ENCODE assay signal across 10 cellular contexts in genomic region chr2:72915076-72915906, GRCh38. TPM values are rescaled to one million over a fixed set of nuclear protein-coding genes. Genes with fewer than 3 reads are reported as not detected.
DNase-seq lines count a peak whose midpoint lies in the region; ATAC-seq and TF ChIP-seq lines count a peak whose summit lies in the region.
"Had no signal": no experiment of that assay in that cellular context is flagged by ENCODE, and none has a peak within 500 bp of the region (broad histone marks: within the 10 kb centered on the region; RNA-seq: fewer than 3 reads in every experiment).

No MANE protein-coding gene starts in this region.

- H3K27ac ChIP-seq in Panc1 (ENCODE audit: low read length) (no peak overlapping the region), hepatocyte (no peak overlapping the region), sigmoid colon (no peak overlapping the region)

- no peaks in the 10 kb centered on the region for H3K79me2 ChIP-seq in hepatocyte

- H3K9me2 ChIP-seq in hepatocyte (replicated peaks; ENCODE audit: insufficient read depth) = no peaks in the 10 kb centered on the region

- H3K27me3 ChIP-seq in Panc1 (ENCODE audit: control insufficient read depth, insufficient read depth, low read length) (peaks cover 50% of the 10 kb centered on the region), hepatocyte (peaks cover 96% of the 10 kb centered on the region), sigmoid colon (peaks cover 63 to 100% (median 91%) of the 10 kb centered on the region in 3 donors)

- H4K20me1 ChIP-seq in hepatocyte (ENCODE audit: insufficient read depth, poor library complexity, severe bottlenecking) = no peaks in the 10 kb centered on the region

- H3K9me3 ChIP-seq in Panc1 (ENCODE audit: control insufficient read depth, insufficient read depth, low read depth, low read length) (no peaks in the 10 kb centered on the region), hepatocyte (ENCODE audit: low read depth) (no peaks in the 10 kb centered on the region), sigmoid colon (no peaks in the 10 kb centered on the region)

- no peaks in the 10 kb centered on the region; the same call in 1 of the 2 replicates for H3K36me3 ChIP-seq in Panc1 (ENCODE audit: control insufficient read depth, insufficient read depth, low read length)
- no peaks in the 10 kb centered on the region for H3K36me3 ChIP-seq in hepatocyte (replicated peaks; ENCODE audit: insufficient read depth, low read depth)
- H3K36me3 ChIP-seq in sigmoid colon = no peaks in the 10 kb centered on the region

- POLR2A ChIA-PET in Panc1 (lab: Charles Lee) = no interaction called here

- no peak for TF ChIP-seq EP300 in sigmoid colon (IDR thresholded peaks at IDR 0.05)

- intact Hi-C loops in Panc1 (cut with micrococcal nuclease; ENCODE audit: unreplicated experiment) (no loop called here), sigmoid colon (cut with DNase I) (no loop called here)

- WGBS in hepatocyte (ENCODE audit: low lambda C conversion rate, missing lambda C conversion rate) = 3% methylated on average over 33 of the region's 33 CpGs
- 3 to 4% methylated on average over 33 of the region's 33 CpGs for WGBS in sigmoid colon, 2 donors

- DNase-seq in GM13977 (ENCODE audit: low spot score) (peak; percentile 39), Panc1 (ENCODE audit: low read depth, low spot score) (no peak), hepatocyte (ENCODE audit: low spot score) (peak; percentile 3), sigmoid colon (peak; percentile 50), NCI-H2171 (lab: John Stamatoyannopoulos, UW) (no peak), RKO (ENCODE audit: low spot score) (no peak)
- DNase-seq: activated CD4-positive, alpha-beta T cell treated with anti-CD3 and anti-CD28 coated beads for 4 hours had no signal

- TF ChIP-seq CTCF in GM13977 (IDR thresholded peaks at IDR 0.05; ENCODE audit: extremely low read depth, insufficient read depth, missing control alignments) (no peak), Panc1 (IDR thresholded peaks at IDR 0.05) (no peak), hepatocyte (IDR thresholded peaks at IDR 0.05; ENCODE audit: poor library complexity) (no peak), sigmoid colon (IDR thresholded peaks at IDR 0.05) (no peak)

- H3K4me3 ChIP-seq in Panc1 (ENCODE audit: low read depth in 2 of 2, low read length in 2 of 2) (peak overlapping the region; percentile 35 to 55), hepatocyte (peak overlapping the region; percentile 52), sigmoid colon (peak overlapping the region in 3 of 4 donors; percentile 28 to 44 (median 41))

- ATAC-seq in Panc1 (no peak), HG03139 (IDR thresholded peaks at IDR 0.05; ENCODE audit: unreplicated experiment) (no peak)

- no TSS peak for BruUV-seq in Panc1 (replicated peaks; lab: Mats Ljungman, UMichigan)

- H3K4me1 ChIP-seq in Panc1 (ENCODE audit: control insufficient read depth, insufficient read depth, low read length) (peaks cover 9% of the 10 kb centered on the region), hepatocyte (ENCODE audit: insufficient read depth) (peaks cover 31% of the 10 kb centered on the region), sigmoid colon (peaks cover 1 to 50% (median 43%) of the 10 kb centered on the region in 4 donors)

- CTCF ChIA-PET in Panc1 (lab: Charles Lee) = no interaction called here

- peak overlapping the region; percentile 91 for H3K4me2 ChIP-seq in hepatocyte

- peak overlapping the region; percentile 39 for H2AFZ ChIP-seq in hepatocyte

- in situ Hi-C loops in GM13977 (cut with MboI; ENCODE audit: low pct_unique_long_range_greater_than_20kb, low sequenced_read_pairs, unreplicated experiment) = no loop called here
- in situ Hi-C loops in Panc1 (cut with HindIII; ENCODE audit: low pct_unique_long_range_greater_than_20kb, low sequenced_read_pairs) = no loop called here

- TF ChIP-seq POLR2A in sigmoid colon (IDR thresholded peaks at IDR 0.05) = no peak

RNA-seq across cellular contexts. Expression of gene EMX1, which starts 2.0 kb away (rescaled TPM):
- total RNA-seq in Panc1 (2021; ENCODE audit: unreplicated experiment) (0.36 TPM), hepatocyte (0.12 and 1.2 TPM in 2 replicates), sigmoid colon (not detected)
- 0.52 TPM for polyA plus RNA-seq in Panc1 (2012; ENCODE audit: insufficient read length)
- polyA plus RNA-seq in hepatocyte (0.16 and 0.34 TPM in 2 replicates), sigmoid colon (1 to 10 TPM in 1 of 3 donors, under 1 TPM in 2; 0.60 to 1.4 (median 0.71) TPM)
- total RNA-seq: dermis blood vessel endothelial cell, mononuclear cell had no signal

RNA-seq across cellular contexts. Expression of gene SPR, which starts 28.1 kb away (rescaled TPM):
- total RNA-seq in Panc1 (2021; ENCODE audit: unreplicated experiment) (75.4 TPM), hepatocyte (44.8 and 48.3 TPM in 2 replicates), sigmoid colon (10 to 100 TPM; 31.0 to 51.8 (median 37.6) TPM)
- polyA plus RNA-seq in Panc1 (2012; ENCODE audit: insufficient read length) = 96.2 TPM
- polyA plus RNA-seq in hepatocyte (55.3 and 63.3 TPM in 2 replicates), sigmoid colon (10 to 100 TPM; 46.1 to 69.8 (median 58.9) TPM)

Comparison
In these comparisons a context has a peak if more than half of its experiments do, and no peak if none do; other contexts are left out.
1. DNase-seq: peak in GM13977 (single experiment), hepatocyte (single experiment) and sigmoid colon (single experiment); none in Panc1 (single experiment), NCI-H2171 (single experiment) and RKO (single experiment).
2. Peak in every context shown above with its lines, with median percentiles within 50 percentile points of each other: H3K4me3 ChIP-seq.